In the genomic region with DNA sequence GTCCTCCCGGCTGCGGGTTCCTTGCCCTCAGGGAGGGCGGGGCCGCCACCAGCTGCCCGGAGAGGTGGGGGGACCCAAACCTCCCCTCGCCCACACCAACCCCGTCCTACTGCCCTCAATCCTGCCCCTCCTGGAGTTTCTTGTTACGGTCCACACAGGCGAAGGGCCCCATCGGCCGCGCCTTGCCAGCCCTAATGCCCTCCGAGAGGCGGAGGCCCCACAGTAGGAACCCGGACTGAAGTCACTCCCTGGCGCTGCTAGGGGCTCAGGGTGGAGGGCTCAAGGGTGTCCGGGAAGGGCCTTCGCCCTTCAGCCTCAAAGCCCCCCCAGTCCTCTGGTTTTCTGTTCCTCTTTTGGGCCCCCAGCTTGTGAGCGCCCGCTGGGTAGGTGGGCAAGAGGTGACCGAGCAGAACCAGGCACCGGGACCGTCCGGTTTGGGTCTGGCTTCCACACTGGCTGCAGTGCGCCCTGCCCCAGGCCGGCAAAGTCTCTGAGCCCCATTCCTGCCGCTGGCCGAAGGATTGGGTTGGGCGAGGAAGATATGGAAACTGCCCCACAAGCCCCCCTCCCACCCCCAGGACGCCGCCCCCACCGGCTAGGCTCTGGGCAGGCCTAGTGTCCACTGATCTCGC, we compare ENCODE assay signal across 12 cellular contexts. TPM values are rescaled to one million over a fixed set of nuclear protein-coding genes. Genes with fewer than 3 reads are reported as not detected.
A peak's percentile ranks its signal among the peaks of the same experiment; 100 is the strongest.
DNase-seq lines count a peak whose midpoint lies in the region; ATAC-seq and TF ChIP-seq lines count a peak whose summit lies in the region.
"Had no signal": no experiment of that assay in that cellular context is flagged by ENCODE, and none has a peak within 500 bp of the region (broad histone marks: within the 10 kb centered on the region; RNA-seq: fewer than 3 reads in every experiment).

No MANE protein-coding gene starts in this region.

- peak; percentile 9 to 21 for ATAC-seq in activated T-cell treated with anti-CD3 and anti-CD28 coated beads, Interleukin-2, amount 50 U/mL, for 4 hours
- ATAC-seq in mucosa of descending colon: peak; percentile 31
- peak in 1 of 2 donors; percentile 9 for ATAC-seq in upper lobe of left lung (ENCODE audit: low FRiP score in 2 of 2)

- intact Hi-C loops in dorsolateral prefrontal cortex (cut with DNase I): loop anchor here (1.0 to 2.0 kb wide), 2 partner anchors 27 to 81 kb away; a partner anchor contains a TSS
- intact Hi-C loops in mucosa of descending colon (cut with DNase I, micrococcal nuclease): no loop called here

- H3K27ac ChIP-seq in dorsolateral prefrontal cortex (peak overlapping the region in 48 of 59 donors; percentile 2 to 92 (median 81)), upper lobe of left lung (peak overlapping the region in 3 of 4 donors; percentile 52 to 81 (median 77))
- H3K27ac ChIP-seq: HL-60 had no signal

- no peaks in the 10 kb centered on the region for H3K9me3 ChIP-seq in mucosa of descending colon
- H3K9me3 ChIP-seq in upper lobe of left lung: no peaks in the 10 kb centered on the region

- H3K27me3 Mint-ChIP-seq in activated T-cell treated with anti-CD3 and anti-CD28 coated beads, Interleukin-2, amount 50 U/mL, for 4 hours (ENCODE audit: low read depth): peaks cover 39% of the 10 kb centered on the region

- peaks cover 2% of the 10 kb centered on the region for H3K4me1 Mint-ChIP-seq in activated T-cell treated with anti-CD3 and anti-CD28 coated beads, Interleukin-2, amount 50 U/mL, for 4 hours (ENCODE audit: low read depth)

- H3K4me1 ChIP-seq in mucosa of descending colon (ENCODE audit: low read depth): peaks cover 33% of the 10 kb centered on the region
- H3K4me1 ChIP-seq in upper lobe of left lung: peaks cover 25 to 32% (median 29%) of the 10 kb centered on the region in 4 donors

- peaks cover 0 to 10% (median 0%) of the 10 kb centered on the region in 45 donors for H3K27me3 ChIP-seq in dorsolateral prefrontal cortex
- peaks cover 0 to 27% (median 12%) of the 10 kb centered on the region in 4 donors for H3K27me3 ChIP-seq in upper lobe of left lung

- no peaks in the 10 kb centered on the region for H3K36me3 ChIP-seq in mucosa of descending colon (ENCODE audit: low read depth)
- H3K36me3 ChIP-seq in upper lobe of left lung: no peaks in the 10 kb centered on the region

- 8 to 11% methylated on average over 5 to 28 of the region's 33 CpGs for WGBS in upper lobe of left lung, 2 donors

- no peak for DNase-seq in activated T-cell treated with anti-CD3 and anti-CD28 coated beads, Interleukin-2, amount 50 U/mL, for 4 hours
- DNase-seq in activated T-cell treated with anti-CD3 and anti-CD28 coated beads for 4 hours (no peak), dorsolateral prefrontal cortex (no peak), mucosa of descending colon (peak in 1 of 3 donors; percentile 62), upper lobe of left lung (peak in 1 of 2 donors; percentile 70), NCI-H2196 treated with DMSO at 0.1 percent for 48 hours (lab: John Stamatoyannopoulos, UW; ENCODE audit: unreplicated experiment) (no peak), GM19238 (ENCODE audit: insufficient read length, low spot score) (no peak), midbrain (lab: John Stamatoyannopoulos, UW) (no peak)
- DNase-seq: activated CD4-positive, alpha-beta T cell treated with anti-CD3 and anti-CD28 coated beads for 1 hour; hippocampal formation had no signal

- peak overlapping the region; percentile 21 for H3K4me3 Mint-ChIP-seq in activated T-cell treated with anti-CD3 and anti-CD28 coated beads, Interleukin-2, amount 50 U/mL, for 4 hours

- TF ChIP-seq CTCF in dorsolateral prefrontal cortex (IDR thresholded peaks at IDR 0.05 in 54 of 56, conservative IDR thresholded peaks at IDR 0.05 in 2 of 56; ENCODE audit: low read depth in 1 of 56, partially characterized antibody in 56 of 56): no peak
- no peak for TF ChIP-seq CTCF in mucosa of descending colon (IDR thresholded peaks at IDR 0.05)
- TF ChIP-seq CTCF in upper lobe of left lung (IDR thresholded peaks at IDR 0.05): no peak

- H3K4me3 ChIP-seq in dorsolateral prefrontal cortex (peak overlapping the region; percentile 35 to 74 (median 59)), mucosa of descending colon (no peak overlapping the region), upper lobe of left lung (peak overlapping the region in 3 of 4 donors; percentile 37 to 53 (median 53))

- H3K36me3 Mint-ChIP-seq in activated T-cell treated with anti-CD3 and anti-CD28 coated beads, Interleukin-2, amount 50 U/mL, for 4 hours (ENCODE audit: insufficient read depth): no peaks in the 10 kb centered on the region

- TF ChIP-seq EP300 in upper lobe of left lung (IDR thresholded peaks at IDR 0.05): no peak

- no peaks in the 10 kb centered on the region for H3K9me3 Mint-ChIP-seq in activated T-cell treated with anti-CD3 and anti-CD28 coated beads, Interleukin-2, amount 50 U/mL, for 4 hours

- no peak for TF ChIP-seq POLR2A in upper lobe of left lung (IDR thresholded peaks at IDR 0.05)

RNA-seq across cellular contexts. Expression of a gene that starts 24.5 kb away (rescaled TPM):
- total RNA-seq in activated T-cell treated with anti-CD3 and anti-CD28 coated beads, Interleukin-2, amount 50 U/mL, for 4 hours: 1 to 10 TPM; 5.4 to 6.0 (median 5.7) TPM
- 100 to 1,000 TPM in 11 of 120 experiments, 10 to 100 TPM in 109; 41.1 to 144 (median 77.7) TPM for total RNA-seq in dorsolateral prefrontal cortex
- 10 to 100 TPM; 28.2 to 31.7 (median 28.5) TPM for total RNA-seq in mucosa of descending colon
- 10 to 100 TPM in 5 of 6 donors, 1 to 10 TPM in 1; 5.2 to 19.3 (median 13.5) TPM for total RNA-seq in upper lobe of left lung

RNA-seq across cellular contexts. Expression of a gene that starts 37.5 kb away (rescaled TPM):
- not detected for total RNA-seq in activated T-cell treated with anti-CD3 and anti-CD28 coated beads, Interleukin-2, amount 50 U/mL, for 4 hours
- total RNA-seq in dorsolateral prefrontal cortex (not detected), mucosa of descending colon (not detected), upper lobe of left lung (not detected)
- total RNA-seq: ureter had no signal

RNA-seq across cellular contexts. Expression of a gene that starts 50.5 kb away (rescaled TPM):
- not detected for total RNA-seq in activated T-cell treated with anti-CD3 and anti-CD28 coated beads, Interleukin-2, amount 50 U/mL, for 4 hours
- total RNA-seq in dorsolateral prefrontal cortex: under 1 TPM in 2 of 120 experiments, not detected in 118; 0.69 to 0.74 TPM
- total RNA-seq in mucosa of descending colon: not detected
- not detected for total RNA-seq in upper lobe of left lung
- total RNA-seq: ureter had no signal

Comparison
In these comparisons a context has a peak if more than half of its experiments do, and no peak if none do; other contexts are left out.
1. intact Hi-C loops: an anchor here in dorsolateral prefrontal cortex (1.0 to 2.0 kb wide); none called in mucosa of descending colon.